25 cellular contexts compared by ENCODE assay signal in the genomic region with DNA sequence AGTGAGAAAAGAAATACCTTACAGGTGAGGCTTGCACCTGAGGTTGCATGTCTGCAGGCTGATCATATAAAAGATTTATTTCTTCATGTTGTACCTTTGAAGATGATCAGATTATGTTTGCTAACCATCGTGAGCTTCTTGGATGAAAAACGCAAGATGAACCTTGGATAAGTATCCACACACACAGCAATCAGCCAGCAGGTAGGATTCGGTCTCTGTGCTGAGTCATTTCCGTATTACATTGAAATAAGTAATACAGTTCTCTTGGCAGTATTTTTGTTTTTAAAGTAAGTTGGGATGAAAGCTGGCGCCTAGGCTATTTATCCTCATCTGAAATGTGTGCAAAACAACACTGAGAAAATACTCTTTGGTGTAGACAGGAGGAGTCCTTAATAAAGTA.
"Had no signal": no experiment of that assay in that cellular context is flagged by ENCODE, and none has a peak within 500 bp of the region (broad histone marks: within the 10 kb centered on the region; RNA-seq: fewer than 3 reads in every experiment).

No MANE protein-coding gene starts in this region.

- H3K9me3 Mint-ChIP-seq: activated CD4-positive, alpha-beta T cell treated with anti-CD3 and anti-CD28 coated beads, Interleukin-2, amount 10 ng/mL, durations not matched to agents 24 days and 14 days; activated CD8-positive, alpha-beta T cell treated with anti-CD3 and anti-CD28 coated beads for 36 hours; activated naive CD4-positive, alpha-beta T cell treated with anti-CD3 and anti-CD28 coated beads, Interleukin-2, amount 50 U/mL, for 24 hours; memory B cell; stimulated activated naive CD8-positive, alpha-beta T cell treated with anti-CD3 and anti-CD28 coated beads, Interleukin-15, Interleukin-2, amounts not matched to agents 100 ng/mL and 50 ng/mL, for 24 hours had no signal

- H3K36me3 Mint-ChIP-seq: activated CD8-positive, alpha-beta memory T cell treated with anti-CD3 and anti-CD28 coated beads, Interleukin-2, amount 10 ng/mL, durations not matched to agents 7 days and 5 days; activated naive CD4-positive, alpha-beta T cell treated with anti-CD3 and anti-CD28 coated beads, Interleukin-2, amount 50 U/mL, for 24 hours; memory B cell had no signal

- H3K79me2 ChIP-seq: hepatocyte had no signal

- DNase-seq: activated CD4-positive, alpha-beta T cell treated with anti-CD3 and anti-CD28 coated beads, Interleukin-2, amount 10 ng/mL, durations not matched to agents 24 days and 14 days; activated CD8-positive, alpha-beta memory T cell treated with anti-CD3 and anti-CD28 coated beads, Interleukin-2, amount 10 ng/mL, durations not matched to agents 7 days and 5 days; activated CD8-positive, alpha-beta T cell treated with anti-CD3 and anti-CD28 coated beads for 36 hours; activated gamma-delta T cell; activated T-cell treated with anti-CD3 and anti-CD28 coated beads for 4 hours; anterior cingulate cortex; colonic mucosa; foreskin melanocyte; glutamatergic neuron; left cardiac atrium; ovary; spleen; stimulated activated CD4-positive, alpha-beta T cell treated with anti-CD3 and anti-CD28 coated beads, Interleukin-4, amount 100 ng/mL, for 4 hours; substantia nigra; thyroid gland; upper lobe of right lung had no signal

- H2AFZ ChIP-seq: hepatocyte had no signal

- H3K27me3 ChIP-seq: colonic mucosa, hepatocyte, neutrophil, ovary, right atrium auricular region, thyroid gland, upper lobe of right lung had no signal

- H3K27ac ChIP-seq: colonic mucosa, epithelial cell of prostate, hepatocyte, neutrophil, ovary, prostate gland, right atrium auricular region, spleen, thyroid gland, upper lobe of right lung had no signal

- H3K4me3 ChIP-seq: colonic mucosa, hepatocyte, ovary, prostate gland, right atrium auricular region, spleen, thyroid gland, upper lobe of right lung had no signal

- H3K4me2 ChIP-seq: hepatocyte had no signal

- H3K4me3 Mint-ChIP-seq: activated CD4-positive, alpha-beta T cell treated with anti-CD3 and anti-CD28 coated beads, Interleukin-2, amount 10 ng/mL, durations not matched to agents 24 days and 14 days; activated CD8-positive, alpha-beta memory T cell treated with anti-CD3 and anti-CD28 coated beads, Interleukin-2, amount 10 ng/mL, durations not matched to agents 7 days and 5 days; activated CD8-positive, alpha-beta T cell treated with anti-CD3 and anti-CD28 coated beads for 36 hours; activated naive CD4-positive, alpha-beta T cell treated with anti-CD3 and anti-CD28 coated beads, Interleukin-2, amount 50 U/mL, for 24 hours; memory B cell; nephron; stimulated activated naive CD8-positive, alpha-beta T cell treated with anti-CD3 and anti-CD28 coated beads, Interleukin-15, Interleukin-2, amounts not matched to agents 100 ng/mL and 50 ng/mL, for 24 hours had no signal

- H3K27ac Mint-ChIP-seq: activated CD4-positive, alpha-beta T cell treated with anti-CD3 and anti-CD28 coated beads, Interleukin-2, amount 10 ng/mL, durations not matched to agents 24 days and 14 days; activated CD8-positive, alpha-beta memory T cell treated with anti-CD3 and anti-CD28 coated beads, Interleukin-2, amount 10 ng/mL, durations not matched to agents 7 days and 5 days; activated CD8-positive, alpha-beta T cell treated with anti-CD3 and anti-CD28 coated beads for 36 hours; activated naive CD4-positive, alpha-beta T cell treated with anti-CD3 and anti-CD28 coated beads, Interleukin-2, amount 50 U/mL, for 24 hours; memory B cell; nephron; stimulated activated naive CD8-positive, alpha-beta T cell treated with anti-CD3 and anti-CD28 coated beads, Interleukin-15, Interleukin-2, amounts not matched to agents 100 ng/mL and 50 ng/mL, for 24 hours had no signal

- H3K4me1 ChIP-seq: colonic mucosa, prostate gland, right atrium auricular region, spleen, thyroid gland, upper lobe of right lung had no signal

- H3K36me3 ChIP-seq: colonic mucosa, neutrophil, ovary, prostate gland, right atrium auricular region, spleen, thyroid gland, upper lobe of right lung had no signal

- H3K27me3 Mint-ChIP-seq: activated naive CD4-positive, alpha-beta T cell treated with anti-CD3 and anti-CD28 coated beads, Interleukin-2, amount 50 U/mL, for 24 hours had no signal

- ATAC-seq: activated CD8-positive, alpha-beta memory T cell treated with anti-CD3 and anti-CD28 coated beads, Interleukin-2, amount 10 ng/mL, durations not matched to agents 7 days and 5 days; activated CD8-positive, alpha-beta T cell treated with anti-CD3 and anti-CD28 coated beads for 36 hours; left cardiac atrium; upper lobe of right lung had no signal

- H3K4me1 Mint-ChIP-seq: activated CD4-positive, alpha-beta T cell treated with anti-CD3 and anti-CD28 coated beads, Interleukin-2, amount 10 ng/mL, durations not matched to agents 24 days and 14 days; activated naive CD4-positive, alpha-beta T cell treated with anti-CD3 and anti-CD28 coated beads, Interleukin-2, amount 50 U/mL, for 24 hours; memory B cell; nephron had no signal

- H3K9me3 ChIP-seq: colonic mucosa, neutrophil, ovary, prostate gland, right atrium auricular region, spleen, thyroid gland, upper lobe of right lung had no signal
